In genomic region chr1:81375884-81376548, GRCh38 we compare ENCODE assay signal across 23 cellular contexts.
A peak's percentile ranks its signal among the peaks of the same experiment; 100 is the strongest.
DNase-seq lines count a peak whose midpoint lies in the region; ATAC-seq, FAIRE-seq and TF ChIP-seq lines count a peak whose summit lies in the region.
"Had no signal": no experiment of that assay in that cellular context is flagged by ENCODE, and none has a peak within 500 bp of the region (broad histone marks: within the 10 kb centered on the region; RNA-seq: fewer than 3 reads in every experiment).

No MANE protein-coding gene starts in this region.

- no peaks in the 10 kb centered on the region for H3K36me3 Mint-ChIP-seq in T-helper 2 cell treated with Interferon-gamma antibody and Interleukin-4, amounts not matched to agents 5 μg/mL and 100 μg/mL, for 36 hours (ENCODE audit: low read depth)
- H3K36me3 Mint-ChIP-seq: CD14-positive monocyte; CD8-positive, alpha-beta memory T cell had no signal

- no peaks in the 10 kb centered on the region for H3K9me3 Mint-ChIP-seq in T-helper 2 cell treated with Interferon-gamma antibody and Interleukin-4, amounts not matched to agents 5 μg/mL and 100 μg/mL, for 36 hours
- H3K9me3 Mint-ChIP-seq: CD4-positive, alpha-beta T cell; H9 had no signal

- H3K27ac ChIP-seq in kidney (ENCODE audit: low read depth in 2 of 2, low read length in 2 of 2), result no peak overlapping the region
- H3K27ac ChIP-seq: A549; BLaER1 treated with 17β-estradiol and CSF1 and Interleukin-3, amounts not matched to agents 10 nM and 100 nM; GM23248 had no signal

- TF ChIP-seq CTCF in kidney (IDR thresholded peaks at IDR 0.05; ENCODE audit: borderline replicate concordance, extremely low read depth, insufficient read depth), result no peak

- H3K36me3 ChIP-seq in kidney (ENCODE audit: control insufficient read depth in 1 of 2, insufficient read depth in 2 of 2, low read length in 2 of 2), result no peaks in the 10 kb centered on the region
- H3K36me3 ChIP-seq: BE2C; BLaER1 treated with 17β-estradiol and CSF1 and Interleukin-3, amounts not matched to agents 10 nM and 100 nM had no signal

- H3K4me3 ChIP-seq in kidney (ENCODE audit: low read length in 2 of 2), result no peak overlapping the region
- H3K4me3 ChIP-seq: A549; BLaER1 treated with 17β-estradiol and CSF1 and Interleukin-3, amounts not matched to agents 10 nM and 100 nM; GM23248 had no signal

- DNase-seq in T-helper 2 cell treated with Interferon-gamma antibody and Interleukin-4, amounts not matched to agents 5 μg/mL and 100 μg/mL, for 36 hours (ENCODE audit: low spot score), result no peak
- DNase-seq in T-helper 2 cell, result no peak
- peak; percentile 49 for DNase-seq in NCI-H446 treated with DMSO at 0.1 percent for 48 hours (lab: John Stamatoyannopoulos, UW)
- DNase-seq in medulla oblongata (ENCODE audit: extremely low spot score), result peak; percentile 13
- DNase-seq in kidney, result no peak
- DNase-seq: 8988T; ACHN; AML-193; BE2C; CD4-positive, alpha-beta T cell; CD8-positive, alpha-beta memory T cell; DMS 273 treated with DMSO at 0.1 percent for 48 hours; DMS79 treated with DMSO at 0.1 percent for 48 hours; GF-D8; GM23248; H9 had no signal

- H3K4me3 Mint-ChIP-seq in T-helper 2 cell treated with Interferon-gamma antibody and Interleukin-4, amounts not matched to agents 5 μg/mL and 100 μg/mL, for 36 hours, result no peak overlapping the region
- H3K4me3 Mint-ChIP-seq: CD14-positive monocyte; CD4-positive, alpha-beta T cell; CD8-positive, alpha-beta memory T cell; H9 had no signal

- H3K27ac Mint-ChIP-seq in T-helper 2 cell treated with Interferon-gamma antibody and Interleukin-4, amounts not matched to agents 5 μg/mL and 100 μg/mL, for 36 hours, result peak overlapping the region; percentile 12
- H3K27ac Mint-ChIP-seq: CD14-positive monocyte; CD4-positive, alpha-beta T cell had no signal

- no peaks in the 10 kb centered on the region for H3K4me1 ChIP-seq in kidney (ENCODE audit: control insufficient read depth in 1 of 2, insufficient read depth in 1 of 2, low read depth in 1 of 2, low read length in 2 of 2)
- H3K4me1 ChIP-seq: A549, BE2C had no signal

- FAIRE-seq in kidney (lab: Jason Lieb, UNC), result no peak
- FAIRE-seq: A549, D721Med, GM12891 had no signal

- ATAC-seq in GM19463 (IDR thresholded peaks at IDR 0.05; ENCODE audit: unreplicated experiment), result no peak
- ATAC-seq: A549, HCT116 had no signal

- no peaks in the 10 kb centered on the region for H3K4me1 Mint-ChIP-seq in T-helper 2 cell treated with Interferon-gamma antibody and Interleukin-4, amounts not matched to agents 5 μg/mL and 100 μg/mL, for 36 hours (ENCODE audit: low read depth)
- H3K4me1 Mint-ChIP-seq: CD14-positive monocyte; CD8-positive, alpha-beta memory T cell had no signal

- H3K9me3 ChIP-seq in kidney (ENCODE audit: control insufficient read depth in 1 of 2, low read length in 2 of 2), result no peaks in the 10 kb centered on the region
- H3K9me3 ChIP-seq: A549; BE2C; BLaER1 treated with 17β-estradiol and CSF1 and Interleukin-3, amounts not matched to agents 10 nM and 100 nM had no signal

- no peaks in the 10 kb centered on the region for H3K27me3 Mint-ChIP-seq in T-helper 2 cell treated with Interferon-gamma antibody and Interleukin-4, amounts not matched to agents 5 μg/mL and 100 μg/mL, for 36 hours (ENCODE audit: low read depth)
- H3K27me3 Mint-ChIP-seq: CD4-positive, alpha-beta T cell; CD8-positive, alpha-beta memory T cell had no signal

- intact Hi-C loops in kidney (cut with DNase I), result no loop called here

- H3K9ac ChIP-seq in kidney (ENCODE audit: low read length in 2 of 2), result no peak overlapping the region
- H3K9ac ChIP-seq: BLaER1 treated with 17β-estradiol and CSF1 and Interleukin-3, amounts not matched to agents 10 nM and 100 nM; GM23248 had no signal

Comparison
In these comparisons a context has a peak if more than half of its experiments do, and no peak if none do; other contexts are left out.
1. DNase-seq: peak in NCI-H446 treated with DMSO at 0.1 percent for 48 hours (single experiment) and medulla oblongata (single experiment); none in T-helper 2 cell treated with Interferon-gamma antibody and Interleukin-4, amounts not matched to agents 5 μg/mL and 100 μg/mL, for 36 hours (single experiment), T-helper 2 cell (0 of 5) and kidney (single experiment).